7 cellular contexts compared by ENCODE assay signal in genomic region chr9:64369111-64369510, GRCh38.
DNase-seq lines count a peak whose midpoint lies in the region; ATAC-seq, FAIRE-seq and TF ChIP-seq lines count a peak whose summit lies in the region.
"Not testable (repeated sequence)": the region's sequence is repeated elsewhere in the genome, so short reads cannot be mapped to it uniquely, and the experiment has no call there.

No MANE protein-coding gene starts in this region.

- peak; percentile 27 to 43 for TF ChIP-seq RAD21 in liver (IDR thresholded peaks at IDR 0.05)

- not testable (repeated sequence) for H3K9ac ChIP-seq in liver (ENCODE audit: low read depth in 1 of 2, low read length in 2 of 2)

- not testable (repeated sequence) for FAIRE-seq in bronchial epithelial cell (lab: Jason Lieb, UNC)

- ATAC-seq in GM18861 (IDR thresholded peaks at IDR 0.05; ENCODE audit: unreplicated experiment) (peak; percentile 100), HG02571 (IDR thresholded peaks at IDR 0.05; ENCODE audit: unreplicated experiment) (peak; percentile 100), HG03571 (IDR thresholded peaks at IDR 0.05; ENCODE audit: unreplicated experiment) (peak; percentile 100)

- WGBS in liver, result 0% methylated on average over 25 of the region's 44 CpGs

- peak; percentile 33 to 61 for DNase-seq in activated CD8-positive, alpha-beta memory T cell treated with anti-CD3 and anti-CD28 coated beads for 1 hour (ENCODE audit: extremely low read depth in 1 of 2, low read depth in 1 of 2)
- DNase-seq in bronchial epithelial cell (ENCODE audit: low read depth), result not testable (repeated sequence)
- DNase-seq in stimulated activated CD4-positive, alpha-beta T cell treated with anti-CD3 and anti-CD28 coated beads, Interleukin-1b, Interleukin-23, amount 100 ng/mL, for 48 hours, result peak; percentile 81

- not testable (repeated sequence) for H3K27ac ChIP-seq in liver (ENCODE audit: low read depth in 1 of 2, low read length in 2 of 2)

- H3K4me3 ChIP-seq in bronchial epithelial cell (ENCODE audit: low read depth, low read length); liver (ENCODE audit: low read depth in 1 of 3, low read length in 3 of 3): not testable (repeated sequence)

- H3K27me3 ChIP-seq in bronchial epithelial cell (ENCODE audit: control insufficient read depth, insufficient read depth, low read length); liver (ENCODE audit: control insufficient read depth in 4 of 4, insufficient read depth in 4 of 4, low read length in 3 of 4): not testable (repeated sequence)

- TF ChIP-seq CTCF in bronchial epithelial cell (IDR thresholded peaks at IDR 0.05; ENCODE audit: insufficient read depth, low read length, severe bottlenecking) (peak; percentile 38), liver (IDR thresholded peaks at IDR 0.05; ENCODE audit: low read depth, low read length, missing input control) (peak; percentile 27)

- H3K4me1 ChIP-seq in liver (ENCODE audit: control insufficient read depth in 4 of 4, insufficient read depth in 4 of 4, low read length in 3 of 4), result not testable (repeated sequence)

- H3K36me3 ChIP-seq in bronchial epithelial cell (ENCODE audit: control insufficient read depth, insufficient read depth, low read length); liver (ENCODE audit: control insufficient read depth in 4 of 4, insufficient read depth in 3 of 4, low read depth in 1 of 4, low read length in 3 of 4): not testable (repeated sequence)

- not testable (repeated sequence) for H3K9me3 ChIP-seq in liver (ENCODE audit: control insufficient read depth in 4 of 4, low read length in 3 of 4)
